In genomic region chr5:68965926-68966325, GRCh38 we compare ENCODE assay signal across 29 cellular contexts.
"Had no signal": no experiment of that assay in that cellular context is flagged by ENCODE, and none has a peak within 500 bp of the region (broad histone marks: within the 10 kb centered on the region; RNA-seq: fewer than 3 reads in every experiment).

No MANE protein-coding gene starts in this region.

- H3K9me3 ChIP-seq: esophagus squamous epithelium, heart right ventricle, left lung, mucosa of descending colon, neutrophil, psoas muscle, spleen, thoracic aorta, tibial nerve, upper lobe of left lung, vagina had no signal

- ATAC-seq: effector memory CD8-positive, alpha-beta T cell; heart right ventricle; left cardiac atrium; left lung; mucosa of descending colon; natural killer cell treated with Interleukin-12 subunit alpha and Interleukin-12 subunit beta and Interleukin-15 and Interleukin-18, amount 100 ng/mL, for 72 hours; psoas muscle; right cardiac atrium; stimulated activated memory B cell treated with anti-CD40 and anti-IgM and Interleukin-4, amounts not matched to agents 10 μg/mL and 1 μg/mL and 100 μg/mL, for 72 hours; stimulated activated naive CD8-positive, alpha-beta T cell treated with anti-CD3 and anti-CD28 coated beads, Interleukin-15, Interleukin-2, amounts not matched to agents 100 U/mL and 50 U/mL, for 24 hours had no signal

- H3K4me3 ChIP-seq: esophagus squamous epithelium, heart right ventricle, left lung, mucosa of descending colon, psoas muscle, skin epidermis, spleen, thoracic aorta, tibial nerve, upper lobe of left lung, vagina had no signal

- H3K27ac Mint-ChIP-seq: effector memory CD8-positive, alpha-beta T cell; mesothelial cell of epicardium; naive B cell; natural killer cell treated with Interleukin-12 subunit alpha and Interleukin-12 subunit beta and Interleukin-15 and Interleukin-18, amount 100 ng/mL, for 72 hours; stimulated activated memory B cell treated with anti-CD40 and anti-IgM and Interleukin-4, amounts not matched to agents 10 μg/mL and 1 μg/mL and 100 μg/mL, for 72 hours had no signal

- H3K9me3 Mint-ChIP-seq: effector memory CD8-positive, alpha-beta T cell; naive B cell; natural killer cell treated with Interleukin-12 subunit alpha and Interleukin-12 subunit beta and Interleukin-15 and Interleukin-18, amount 100 ng/mL, for 72 hours; neural crest cell; stimulated activated memory B cell treated with anti-CD40 and anti-IgM and Interleukin-4, amounts not matched to agents 10 μg/mL and 1 μg/mL and 100 μg/mL, for 72 hours had no signal

- H3K36me3 Mint-ChIP-seq: mesothelial cell of epicardium; naive B cell; natural killer cell treated with Interleukin-12 subunit alpha and Interleukin-12 subunit beta and Interleukin-15 and Interleukin-18, amount 100 ng/mL, for 72 hours; stimulated activated memory B cell treated with anti-CD40 and anti-IgM and Interleukin-4, amounts not matched to agents 10 μg/mL and 1 μg/mL and 100 μg/mL, for 72 hours had no signal

- H3K27me3 ChIP-seq: esophagus squamous epithelium, left lung, neutrophil, tibial nerve, upper lobe of left lung, vagina had no signal

- H3K36me3 ChIP-seq: esophagus squamous epithelium, heart right ventricle, left lung, neutrophil, spleen, thoracic aorta, tibial nerve, upper lobe of left lung, vagina had no signal

- H3K4me1 ChIP-seq: left lung, upper lobe of left lung had no signal

- H3K4me3 Mint-ChIP-seq: effector memory CD8-positive, alpha-beta T cell; mesothelial cell of epicardium; naive B cell; natural killer cell treated with Interleukin-12 subunit alpha and Interleukin-12 subunit beta and Interleukin-15 and Interleukin-18, amount 100 ng/mL, for 72 hours; neural crest cell; stimulated activated memory B cell treated with anti-CD40 and anti-IgM and Interleukin-4, amounts not matched to agents 10 μg/mL and 1 μg/mL and 100 μg/mL, for 72 hours had no signal

- H3K4me1 Mint-ChIP-seq: stimulated activated memory B cell treated with anti-CD40 and anti-IgM and Interleukin-4, amounts not matched to agents 10 μg/mL and 1 μg/mL and 100 μg/mL, for 72 hours had no signal

- H3K27ac ChIP-seq: esophagus squamous epithelium, heart right ventricle, left lung, neutrophil, psoas muscle, skin epidermis, thoracic aorta, tibial nerve, upper lobe of left lung, vagina had no signal

- DNase-seq: cortex of kidney; effector memory CD8-positive, alpha-beta T cell; erythroblast; esophagus squamous epithelium; foreskin melanocyte; glutamatergic neuron; heart right ventricle; hippocampal formation; left cardiac atrium; left lung; mesenchymal stem cell; mucosa of descending colon; naive B cell; psoas muscle; right cardiac atrium; spleen; stimulated activated CD4-positive, alpha-beta T cell treated with anti-CD3 and anti-CD28 coated beads, Interleukin-4, amount 100 ng/mL, for 4 hours; stimulated activated naive CD8-positive, alpha-beta T cell treated with anti-CD3 and anti-CD28 coated beads, Interleukin-15, Interleukin-2, amounts not matched to agents 100 U/mL and 50 U/mL, for 24 hours; substantia nigra; upper lobe of left lung had no signal
